Comparison of ENCODE assay signal across 25 cellular contexts in genomic region chr12:1992732-1993131, GRCh38. TPM values are rescaled to one million over a fixed set of nuclear protein-coding genes. Genes with fewer than 3 reads are reported as not detected.
A peak's percentile ranks its signal among the peaks of the same experiment; 100 is the strongest.
DNase-seq lines count a peak whose midpoint lies in the region; ATAC-seq, FAIRE-seq and TF ChIP-seq lines count a peak whose summit lies in the region.
"Had no signal": no experiment of that assay in that cellular context is flagged by ENCODE, and none has a peak within 500 bp of the region (broad histone marks: within the 10 kb centered on the region; RNA-seq: fewer than 3 reads in every experiment).

No MANE protein-coding gene starts in this region.

- BruUV-seq in HepG2 (replicated peaks; lab: Mats Ljungman, UMichigan), result no TSS peak

- POLR2A ChIA-PET in HepG2 (lab: Yijun Ruan, JAX), result interaction anchor here (4.5 kb wide), 1 partner anchor 11 kb away, joined by 48 read pairs; the partner anchor contains the start of gene DCP1B

- DNase-seq in activated T-cell treated with anti-CD3 and anti-CD28 coated beads, Interleukin-2, amount 50 U/mL, for 72 hours, result no peak
- no peak for DNase-seq in activated T-cell treated with anti-CD3 and anti-CD28 coated beads for 4 hours
- DNase-seq in HepG2 (ENCODE audit: low spot score), result no peak
- no peak for DNase-seq in transverse colon
- no peak for DNase-seq in activated effector memory CD4-positive, alpha-beta T cell treated with Interleukin-2 at 50 U/mL for 16 hours
- DNase-seq in COLO829 (ENCODE audit: low spot score), result no peak
- DNase-seq: activated CD4-positive, CD25-positive, alpha-beta regulatory T cell; activated naive CD4-positive, alpha-beta T cell; GOT3; heart left ventricle; left ventricle myocardium superior; NCI-H2171; NCI-H526; RPMI8226; spleen; stimulated activated CD4-positive, alpha-beta T cell treated with anti-CD3 and anti-CD28 coated beads, Interleukin-4, amount 100 ng/mL, for 24 hours; T-helper 9 cell had no signal

- H3K27ac Mint-ChIP-seq in activated T-cell treated with anti-CD3 and anti-CD28 coated beads, Interleukin-2, amount 50 U/mL, for 72 hours, result peak overlapping the region; percentile 80
- H3K27ac Mint-ChIP-seq in activated T-helper 17 cell treated with anti-CD3 and anti-CD28 coated beads, Interleukin-2, amount 50 U/mL, for 72 hours, result peak overlapping the region; percentile 89
- H3K27ac Mint-ChIP-seq: dendritic cell treated with granulocyte-macrophage colony-stimulating factor and Interleukin-4, amounts not matched to agents 40 ng/mL and 50 ng/mL, for 4 days; stimulated activated naive CD8-positive, alpha-beta T cell treated with anti-CD3 and anti-CD28 coated beads, Interleukin-15, Interleukin-2, amounts not matched to agents 100 ng/mL and 50 ng/mL, for 24 hours had no signal

- peaks cover 3 to 4% of the 10 kb centered on the region in 2 donors for H3K9me3 Mint-ChIP-seq in activated T-cell treated with anti-CD3 and anti-CD28 coated beads, Interleukin-2, amount 50 U/mL, for 72 hours
- no peaks in the 10 kb centered on the region for H3K9me3 Mint-ChIP-seq in activated T-helper 17 cell treated with anti-CD3 and anti-CD28 coated beads, Interleukin-2, amount 50 U/mL, for 72 hours
- H3K9me3 Mint-ChIP-seq: activated CD8-positive, alpha-beta T cell treated with anti-CD3 and anti-CD28 coated beads for 36 hours; stimulated activated naive CD8-positive, alpha-beta T cell treated with anti-CD3 and anti-CD28 coated beads, Interleukin-15, Interleukin-2, amounts not matched to agents 100 ng/mL and 50 ng/mL, for 24 hours had no signal

- no peaks in the 10 kb centered on the region for H3K27me3 ChIP-seq in HepG2 (ENCODE audit: control insufficient read depth in 1 of 2, insufficient read depth in 2 of 2, low read length in 2 of 2)
- no peaks in the 10 kb centered on the region for H3K27me3 ChIP-seq in transverse colon
- H3K27me3 ChIP-seq: BLaER1, cardiac muscle cell, heart left ventricle, spleen had no signal

- no peak for TF ChIP-seq POLR2A in HepG2 (IDR thresholded peaks at IDR 0.05; ENCODE audit: insufficient read depth in 1 of 2, low read depth in 2 of 2, low read length in 2 of 2)
- TF ChIP-seq POLR2A in transverse colon (IDR thresholded peaks at IDR 0.05), result no peak

- in situ Hi-C loops in HepG2 (cut with HindIII; ENCODE audit: extremely low pct_ligation_motif_present, low pct_unique_long_range_greater_than_20kb) (no loop called here), transverse colon (cut with MboI; ENCODE audit: low pct_ligation_motif_present in 1 of 4, low pct_unique_long_range_greater_than_20kb in 1 of 4, low sequenced_read_pairs in 3 of 4) (no loop called here)

- H3K79me2 ChIP-seq in HepG2 (ENCODE audit: insufficient read depth, low read length), result no peaks in the 10 kb centered on the region

- H3K4me2 ChIP-seq in HepG2 (ENCODE audit: low read depth, low read length), result peak overlapping the region; percentile 73
- H3K4me2 ChIP-seq: BLaER1 had no signal

- peaks cover 4 to 18% of the 10 kb centered on the region in 2 donors for H3K36me3 Mint-ChIP-seq in activated T-cell treated with anti-CD3 and anti-CD28 coated beads, Interleukin-2, amount 50 U/mL, for 72 hours (ENCODE audit: insufficient read depth in 2 of 2)
- H3K36me3 Mint-ChIP-seq in activated T-helper 17 cell treated with anti-CD3 and anti-CD28 coated beads, Interleukin-2, amount 50 U/mL, for 72 hours (ENCODE audit: low read depth), result peaks cover 75% of the 10 kb centered on the region

- peaks cover 48% of the 10 kb centered on the region for H3K4me1 ChIP-seq in HepG2 (ENCODE audit: insufficient read depth, low read length)
- peaks cover 10 to 51% (median 22%) of the 10 kb centered on the region in 4 donors for H3K4me1 ChIP-seq in transverse colon
- H3K4me1 ChIP-seq: BLaER1 had no signal

- 92% methylated on average over 3 of the region's 3 CpGs for WGBS in HepG2 (ENCODE audit: low lambda C conversion rate)
- 70 to 87% methylated on average over 3 of the region's 3 CpGs for WGBS in transverse colon (ENCODE audit: low coverage in 1 of 2), 2 donors

- peaks cover 3 to 21% of the 10 kb centered on the region in 2 experiments; a peak in 4 of 5 replicates for H3K36me3 ChIP-seq in HepG2 (replicated peaks in 1 of 2; ENCODE audit: control insufficient read depth in 1 of 2, insufficient read depth in 2 of 2, low read length in 2 of 2)
- peaks cover 0 to 41% (median 10%) of the 10 kb centered on the region in 4 donors for H3K36me3 ChIP-seq in transverse colon

- no peak overlapping the region; a peak in 1 of 6 replicates for H3K4me3 ChIP-seq in HepG2 (replicated peaks in 1 of 3; ENCODE audit: insufficient read depth in 1 of 3, low read depth in 2 of 3, low read length in 3 of 3)
- no peak overlapping the region for H3K4me3 ChIP-seq in transverse colon
- H3K4me3 ChIP-seq: BLaER1, cardiac muscle cell, heart left ventricle, mucosa of descending colon, spleen had no signal

- peak overlapping the region; percentile 34; the same call in 1 of the 2 replicates for H3K9ac ChIP-seq in HepG2 (ENCODE audit: insufficient read depth, low read depth, low read length)
- H3K9ac ChIP-seq: BLaER1 had no signal

- H3K4me3 Mint-ChIP-seq in activated T-cell treated with anti-CD3 and anti-CD28 coated beads, Interleukin-2, amount 50 U/mL, for 72 hours, result peak overlapping the region in 1 of 2 donors; percentile 3
- H3K4me3 Mint-ChIP-seq in activated T-helper 17 cell treated with anti-CD3 and anti-CD28 coated beads, Interleukin-2, amount 50 U/mL, for 72 hours, result peak overlapping the region; percentile 62
- H3K4me3 Mint-ChIP-seq: activated CD8-positive, alpha-beta T cell treated with anti-CD3 and anti-CD28 coated beads for 36 hours; dendritic cell treated with granulocyte-macrophage colony-stimulating factor and Interleukin-4, amounts not matched to agents 40 ng/mL and 50 ng/mL, for 4 days; stimulated activated naive CD8-positive, alpha-beta T cell treated with anti-CD3 and anti-CD28 coated beads, Interleukin-15, Interleukin-2, amounts not matched to agents 100 ng/mL and 50 ng/mL, for 24 hours had no signal

- H3K4me1 Mint-ChIP-seq in activated T-cell treated with anti-CD3 and anti-CD28 coated beads, Interleukin-2, amount 50 U/mL, for 72 hours (ENCODE audit: low read depth), result peaks cover 15% of the 10 kb centered on the region
- H3K4me1 Mint-ChIP-seq in activated T-helper 17 cell treated with anti-CD3 and anti-CD28 coated beads, Interleukin-2, amount 50 U/mL, for 72 hours, result peaks cover 18% of the 10 kb centered on the region

- no peaks in the 10 kb centered on the region for H4K20me1 ChIP-seq in HepG2 (ENCODE audit: insufficient read depth, low read length)

- no peak overlapping the region for H2AFZ ChIP-seq in HepG2 (ENCODE audit: low read length)

- intact Hi-C loops in HepG2 (cut with micrococcal nuclease; ENCODE audit: unreplicated experiment) (no loop called here), transverse colon (cut with DNase I; ENCODE audit: low total_unique reads) (no loop called here)

- TF ChIP-seq CTCF in HepG2 (CRISPR knock-in tag; IDR thresholded peaks at IDR 0.05) (no peak), transverse colon (IDR thresholded peaks at IDR 0.05) (no peak)

- TF ChIP-seq RAD21 in HepG2 (CRISPR knock-in tag; IDR thresholded peaks at IDR 0.05), result no peak

- ATAC-seq in activated T-cell treated with anti-CD3 and anti-CD28 coated beads, Interleukin-2, amount 50 U/mL, for 72 hours (replicated peaks in 1 of 2), result no peak
- ATAC-seq in activated T-helper 17 cell treated with anti-CD3 and anti-CD28 coated beads, Interleukin-2, amount 50 U/mL, for 72 hours (replicated peaks), result no peak
- ATAC-seq in HepG2 (no peak), GM21723 (IDR thresholded peaks at IDR 0.05; ENCODE audit: unreplicated experiment) (no peak)
- ATAC-seq: left ventricle myocardium superior had no signal

- H3K9me3 ChIP-seq in HepG2 (ENCODE audit: low read length), result no peaks in the 10 kb centered on the region
- H3K9me3 ChIP-seq in transverse colon, result no peaks in the 10 kb centered on the region
- H3K9me3 ChIP-seq: BLaER1, heart left ventricle, mucosa of descending colon, spleen had no signal

- TF ChIP-seq EP300 in HepG2 (IDR thresholded peaks at IDR 0.05; ENCODE audit: low read depth in 2 of 2, low read length in 2 of 2), result no peak
- TF ChIP-seq EP300 in HepG2 (CRISPR knock-in tag; IDR thresholded peaks at IDR 0.05; ENCODE audit: borderline replicate concordance), result no peak
- TF ChIP-seq EP300 in transverse colon (IDR thresholded peaks at IDR 0.05; ENCODE audit: low read depth), result no peak

- no peaks in the 10 kb centered on the region for H3K27me3 Mint-ChIP-seq in activated T-cell treated with anti-CD3 and anti-CD28 coated beads, Interleukin-2, amount 50 U/mL, for 72 hours (ENCODE audit: low read depth)
- no peaks in the 10 kb centered on the region for H3K27me3 Mint-ChIP-seq in activated T-helper 17 cell treated with anti-CD3 and anti-CD28 coated beads, Interleukin-2, amount 50 U/mL, for 72 hours
- H3K27me3 Mint-ChIP-seq: activated CD8-positive, alpha-beta T cell treated with anti-CD3 and anti-CD28 coated beads for 36 hours; dendritic cell treated with granulocyte-macrophage colony-stimulating factor and Interleukin-4, amounts not matched to agents 40 ng/mL and 50 ng/mL, for 4 days; stimulated activated naive CD8-positive, alpha-beta T cell treated with anti-CD3 and anti-CD28 coated beads, Interleukin-15, Interleukin-2, amounts not matched to agents 100 ng/mL and 50 ng/mL, for 24 hours had no signal

- peak overlapping the region; percentile 89 for H3K27ac ChIP-seq in HepG2 (ENCODE audit: extremely low read length, insufficient read depth, low read length)
- peak overlapping the region; percentile 71 to 81 (median 74) for H3K27ac ChIP-seq in transverse colon
- H3K27ac ChIP-seq: BLaER1, cardiac muscle cell had no signal

- CTCF ChIA-PET in HepG2 (lab: Yijun Ruan, JAX; ENCODE audit: low intra/inter-chr PET ratio, low total read pairs), result no interaction called here

- no peak for FAIRE-seq in HepG2 (lab: Jason Lieb, UNC)

RNA-seq across cellular contexts. Expression of gene DCP1B, which starts 11.5 kb away (rescaled TPM):
- total RNA-seq in activated T-cell treated with anti-CD3 and anti-CD28 coated beads, Interleukin-2, amount 50 U/mL, for 72 hours, result 10 to 100 TPM; 17.6 to 19.9 TPM
- total RNA-seq in activated T-helper 17 cell treated with anti-CD3 and anti-CD28 coated beads, Interleukin-2, amount 50 U/mL, for 72 hours, result 10 to 100 TPM; 16.9 to 19.7 TPM
- total RNA-seq in HepG2 (2016; rRNA removed; fragmentation: Illumina TruSeq; extraction: Trizol) (11.4 and 12.4 TPM in 2 replicates), transverse colon (10 to 100 TPM; 17.3 to 26.2 (median 20.6) TPM)
- 3.3 and 4.0 TPM in 2 replicates for total RNA-seq in HepG2 (2016; cell fraction: cytosol; rRNA removed; fragmentation: Illumina TruSeq; extraction: Trizol; ENCODE audit: low read depth)
- total RNA-seq in HepG2 (2016; cell fraction: insoluble cytoplasmic fraction; rRNA removed; fragmentation: Illumina TruSeq; extraction: Trizol), result 9.6 and 11.0 TPM in 2 replicates
- 7.1 and 7.7 TPM in 2 replicates for total RNA-seq in HepG2 (2016; cell fraction: membrane; rRNA removed; fragmentation: Illumina TruSeq; extraction: Trizol)
- total RNA-seq in HepG2 (2016; cell fraction: nucleus; rRNA removed; fragmentation: Illumina TruSeq; extraction: Trizol), result 10.9 and 11.0 TPM in 2 replicates
- 25.3 and 27.2 TPM in 2 replicates for polyA plus RNA-seq in HepG2 (2011; rRNA removed)
- polyA plus RNA-seq in HepG2 (2011; cell fraction: cytosol; rRNA removed), result 20.2 and 21.1 TPM in 2 replicates
- 14.4 and 15.0 TPM in 2 replicates for polyA plus RNA-seq in HepG2 (2011; cell fraction: nucleus; rRNA removed)
- polyA plus RNA-seq in HepG2 (2012), result 10.1 and 10.6 TPM in 2 replicates
- 2.5 and 2.6 TPM in 2 replicates for polyA plus RNA-seq in HepG2 (2016; cell fraction: cytosol; fragmentation: Illumina TruSeq; extraction: Trizol; ENCODE audit: low read depth)
- 17.4 and 17.9 TPM in 2 replicates for polyA plus RNA-seq in HepG2 (2016; cell fraction: insoluble cytoplasmic fraction; fragmentation: Illumina TruSeq; extraction: Trizol; ENCODE audit: low read depth)
- 4.7 and 4.9 TPM in 2 replicates for polyA plus RNA-seq in HepG2 (2016; cell fraction: membrane; fragmentation: Illumina TruSeq; extraction: Trizol; ENCODE audit: low read depth)
- polyA plus RNA-seq in HepG2 (2016; cell fraction: nucleus; fragmentation: Illumina TruSeq; extraction: Trizol; ENCODE audit: insufficient read depth, low read depth), result 16.0 and 16.8 TPM in 2 replicates
- 7.5 and 22.8 TPM in 2 replicates for polyA minus RNA-seq in HepG2 (2011; rRNA and poly(A)+ RNA removed; ENCODE audit: low replicate concordance)
- polyA minus RNA-seq in HepG2 (2011; cell fraction: cytosol; rRNA and poly(A)+ RNA removed), result 8.2 and 8.5 TPM in 2 replicates
- polyA minus RNA-seq in HepG2 (2011; cell fraction: nucleus; rRNA and poly(A)+ RNA removed), result 29.7 and 35.1 TPM in 2 replicates
